8 cellular contexts compared by ENCODE assay signal in genomic region chr12:110468212-110469048, GRCh38. TPM values are rescaled to one million over a fixed set of nuclear protein-coding genes. Genes with fewer than 3 reads are reported as not detected.
A peak's percentile ranks its signal among the peaks of the same experiment; 100 is the strongest.
DNase-seq lines count a peak whose midpoint lies in the region; ATAC-seq, FAIRE-seq and TF ChIP-seq lines count a peak whose summit lies in the region.

A gene with protein sequence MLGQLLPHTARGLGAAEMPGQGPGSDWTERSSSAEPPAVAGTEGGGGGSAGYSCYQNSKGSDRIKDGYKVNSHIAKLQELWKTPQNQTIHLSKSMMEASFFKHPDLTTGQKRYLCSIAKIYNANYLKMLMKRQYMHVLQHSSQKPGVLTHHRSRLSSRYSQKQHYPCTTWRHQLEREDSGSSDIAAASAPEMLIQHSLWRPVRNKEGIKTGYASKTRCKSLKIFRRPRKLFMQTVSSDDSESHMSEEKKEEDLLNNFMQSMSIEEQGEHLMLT (plus strand): TSS chr12:110468845. CDS start chr12:110468876, 31 bp downstream.
Gene GPN3 (minus strand): TSS chr12:110468257. CDS start chr12:110468203, 54 bp downstream.

- DNase-seq in AML-193 (lab: John Stamatoyannopoulos, UW), result peak; percentile 96
- peak; percentile 99 for DNase-seq in NCI-H510A treated with DMSO at 0.1 percent for 48 hours (lab: John Stamatoyannopoulos, UW)
- DNase-seq in activated CD4-positive, alpha-beta T cell treated with anti-CD3 and anti-CD28 coated beads for 24 hours (ENCODE audit: low read depth in 2 of 2), result peak; percentile 90 to 91
- peak; percentile 97 for DNase-seq in chondrocyte (ENCODE audit: low spot score)
- DNase-seq in kidney, result peak; percentile 98
- peak; percentile 94 for DNase-seq in stimulated activated CD4-positive, alpha-beta T cell treated with anti-CD3 and anti-CD28 coated beads, Interleukin-15, amount 100 ng/mL, for 24 hours

- H3K9ac ChIP-seq in kidney (ENCODE audit: low read length in 2 of 2), result peak within 1 kb of the TSS; percentile 13 to 95

- H3K4me1 Mint-ChIP-seq in chondrocyte (ENCODE audit: low read depth), result peaks cover 32% of the 10 kb centered on the region

- H3K27ac Mint-ChIP-seq in chondrocyte (ENCODE audit: unreplicated experiment), result peak within 1 kb of the TSS; percentile 98

- peaks cover 3 to 10% of the 10 kb centered on the region in 2 donors for H3K4me1 ChIP-seq in kidney (ENCODE audit: control insufficient read depth in 1 of 2, insufficient read depth in 1 of 2, low read depth in 1 of 2, low read length in 2 of 2)

- peak; percentile 86 for FAIRE-seq in kidney (lab: Jason Lieb, UNC)

- H3K9me3 ChIP-seq in kidney (ENCODE audit: control insufficient read depth in 1 of 2, low read length in 2 of 2), result no peaks in the 10 kb centered on the region

- peak within 1 kb of the TSS; percentile 98 for H3K4me3 Mint-ChIP-seq in chondrocyte (ENCODE audit: unreplicated experiment)

- H3K36me3 ChIP-seq in kidney (ENCODE audit: control insufficient read depth in 1 of 2, insufficient read depth in 2 of 2, low read length in 2 of 2), result peaks cover 2 to 9% of the 10 kb centered on the region in 2 donors

- H3K36me3 Mint-ChIP-seq in chondrocyte (ENCODE audit: low read depth), result no peaks in the 10 kb centered on the region

- no peaks in the 10 kb centered on the region for H3K9me3 Mint-ChIP-seq in chondrocyte (ENCODE audit: low read depth)

- TF ChIP-seq CTCF in chondrocyte (IDR thresholded peaks at IDR 0.05) (no peak), kidney (IDR thresholded peaks at IDR 0.05; ENCODE audit: borderline replicate concordance, extremely low read depth, insufficient read depth) (peak; percentile 20)

- TF ChIP-seq POLR2A in GM19193 (IDR thresholded peaks at IDR 0.05; ENCODE audit: extremely low read depth, insufficient read depth, insufficient read length), result peak; percentile 88

- intact Hi-C loops in kidney (cut with DNase I), result no loop called here

- peak within 1 kb of the TSS; percentile 89 to 93 for H3K4me3 ChIP-seq in kidney (ENCODE audit: low read length in 2 of 2)

- H3K27me3 Mint-ChIP-seq in chondrocyte (ENCODE audit: low read depth), result no peaks in the 10 kb centered on the region

- H3K27ac ChIP-seq in kidney (ENCODE audit: low read depth in 2 of 2, low read length in 2 of 2), result peak within 1 kb of the TSS; percentile 76 to 91

- ATAC-seq in HG03439 (IDR thresholded peaks at IDR 0.05; ENCODE audit: unreplicated experiment), result peak; percentile 78

RNA-seq across cellular contexts. Expression of the first gene that starts in this region (rescaled TPM):
- total RNA-seq in chondrocyte (5.8 to 6.8 TPM (median 6.0 TPM) in 3 replicates), kidney (4.0 TPM)
- 4.6 TPM for polyA plus RNA-seq in kidney (ENCODE audit: insufficient read depth, low read depth, low replicate concordance)

RNA-seq across cellular contexts. Expression of gene GPN3, which starts in this region (rescaled TPM):
- total RNA-seq in chondrocyte (13.2 to 16.7 TPM (median 15.3 TPM) in 3 replicates), kidney (27.4 TPM)
- 31.3 TPM for polyA plus RNA-seq in kidney (ENCODE audit: insufficient read depth, low read depth, low replicate concordance)

Comparison
In these comparisons a context has a peak if more than half of its experiments do, and no peak if none do; other contexts are left out.
1. Peak in every context shown above with its lines: DNase-seq, ATAC-seq, H3K4me3 ChIP-seq and H3K27ac ChIP-seq.